Comparison of ENCODE assay signal across 17 cellular contexts in genomic region chr19:18666304-18666703, GRCh38. TPM values are rescaled to one million over a fixed set of nuclear protein-coding genes. Genes with fewer than 3 reads are reported as not detected.
DNase-seq lines count a peak whose midpoint lies in the region; ATAC-seq and TF ChIP-seq lines count a peak whose summit lies in the region.
"Had no signal": no experiment of that assay in that cellular context is flagged by ENCODE, and none has a peak within 500 bp of the region (broad histone marks: within the 10 kb centered on the region; RNA-seq: fewer than 3 reads in every experiment).

No MANE protein-coding gene starts in this region.

- no peaks in the 10 kb centered on the region for H3K9me3 ChIP-seq in ascending aorta
- H3K9me3 ChIP-seq in muscle layer of colon (ENCODE audit: low read length) = no peaks in the 10 kb centered on the region
- no peaks in the 10 kb centered on the region for H3K9me3 ChIP-seq in body of pancreas
- no peaks in the 10 kb centered on the region for H3K9me3 ChIP-seq in Peyer's patch

- H3K36me3 ChIP-seq in ascending aorta = peaks cover 28 to 33% of the 10 kb centered on the region in 2 donors
- H3K36me3 ChIP-seq in muscle layer of colon (ENCODE audit: insufficient read depth, low read length) = peaks cover 21% of the 10 kb centered on the region
- peaks cover 0 to 22% of the 10 kb centered on the region in 2 donors for H3K36me3 ChIP-seq in body of pancreas (replicated peaks in 1 of 2; ENCODE audit: insufficient read depth in 1 of 2, low read depth in 2 of 2)
- peaks cover 0 to 33% (median 0%) of the 10 kb centered on the region in 3 donors for H3K36me3 ChIP-seq in Peyer's patch

- H3K4me3 Mint-ChIP-seq in activated T-cell treated with anti-CD3 and anti-CD28 coated beads, Interleukin-2, amount 50 U/mL, for 4 hours = no peak overlapping the region
- H3K4me3 Mint-ChIP-seq: CD4-positive, alpha-beta memory T cell had no signal

- H3K4me1 ChIP-seq in ascending aorta (peaks cover 12 to 36% of the 10 kb centered on the region in 2 donors), muscle layer of colon (ENCODE audit: insufficient read depth, low read length) (peaks cover 17% of the 10 kb centered on the region), body of pancreas (no peaks in the 10 kb centered on the region), Peyer's patch (no peaks in the 10 kb centered on the region)

- H3K27me3 ChIP-seq in ascending aorta (no peaks in the 10 kb centered on the region), muscle layer of colon (ENCODE audit: control insufficient read depth in 1 of 2, insufficient read depth in 2 of 2, low read length in 2 of 2) (no peaks in the 10 kb centered on the region), body of pancreas (no peaks in the 10 kb centered on the region), Peyer's patch (no peaks in the 10 kb centered on the region)

- intact Hi-C loops in ascending aorta (cut with DNase I) = loop anchor here (10.0 kb wide), 1 partner anchor 212 kb away; no protein-coding TSS in a partner anchor
- intact Hi-C loops in body of pancreas (cut with DNase I) = no loop called here

- no peak for ATAC-seq in body of pancreas
- no peak for ATAC-seq in activated T-cell treated with anti-CD3 and anti-CD28 coated beads, Interleukin-2, amount 50 U/mL, for 4 hours

- H3K9ac ChIP-seq in muscle layer of colon (ENCODE audit: low read length) = no peak overlapping the region

- WGBS in body of pancreas, 2 donors = 84 to 87% methylated on average over 5 to 11 of the region's 12 CpGs

- TF ChIP-seq CTCF in GM10266 (IDR thresholded peaks at IDR 0.05; ENCODE audit: control insufficient read depth, insufficient read depth, low read depth, missing control alignments) (no peak), ascending aorta (IDR thresholded peaks at IDR 0.05) (no peak), body of pancreas (IDR thresholded peaks at IDR 0.05) (no peak), Peyer's patch (IDR thresholded peaks at IDR 0.05) (no peak)

- peak; percentile 59 for DNase-seq in GM10266 (ENCODE audit: extremely low spot score)
- DNase-seq in ascending aorta (ENCODE audit: low spot score in 2 of 2) = no peak
- no peak for DNase-seq in body of pancreas
- DNase-seq in Peyer's patch = no peak
- no peak for DNase-seq in activated T-cell treated with anti-CD3 and anti-CD28 coated beads, Interleukin-2, amount 50 U/mL, for 4 hours
- DNase-seq in NCI-H510A treated with DMSO at 0.1 percent for 48 hours (lab: John Stamatoyannopoulos, UW) = no peak
- DNase-seq: AML-193; CD4-positive, alpha-beta memory T cell; DND-41; GF-D8; KBM-7; NCI-H1092 treated with DMSO at 0.1 percent for 48 hours; NCI-H1694 treated with DMSO at 0.1 percent for 48 hours; NCI-H446 treated with DMSO at 0.1 percent for 48 hours; NCI-H82 had no signal

- H3K4me3 ChIP-seq in ascending aorta (peak overlapping the region in 1 of 2 donors; percentile 11), muscle layer of colon (ENCODE audit: low read depth in 1 of 2, low read length in 2 of 2) (no peak overlapping the region), body of pancreas (no peak overlapping the region), Peyer's patch (no peak overlapping the region)

- peaks cover 16% of the 10 kb centered on the region for H3K4me1 Mint-ChIP-seq in activated T-cell treated with anti-CD3 and anti-CD28 coated beads, Interleukin-2, amount 50 U/mL, for 4 hours (ENCODE audit: low read depth)

- TF ChIP-seq POLR2A in body of pancreas (IDR thresholded peaks at IDR 0.05) = no peak
- no peak for TF ChIP-seq POLR2A in Peyer's patch (IDR thresholded peaks at IDR 0.05)

- H3K27ac ChIP-seq in ascending aorta (peak overlapping the region; percentile 94 to 95), muscle layer of colon (ENCODE audit: low read depth, low read length) (peak overlapping the region; percentile 82), temporal lobe (ENCODE audit: low read depth, low read length) (peak overlapping the region; percentile 68), body of pancreas (no peak overlapping the region), Peyer's patch (no peak overlapping the region)

- no peaks in the 10 kb centered on the region for H3K27me3 Mint-ChIP-seq in activated T-cell treated with anti-CD3 and anti-CD28 coated beads, Interleukin-2, amount 50 U/mL, for 4 hours (ENCODE audit: low read depth)
- H3K27me3 Mint-ChIP-seq: CD4-positive, alpha-beta memory T cell had no signal

- H3K36me3 Mint-ChIP-seq in activated T-cell treated with anti-CD3 and anti-CD28 coated beads, Interleukin-2, amount 50 U/mL, for 4 hours (ENCODE audit: insufficient read depth) = peaks cover 11% of the 10 kb centered on the region

- H3K9me3 Mint-ChIP-seq in activated T-cell treated with anti-CD3 and anti-CD28 coated beads, Interleukin-2, amount 50 U/mL, for 4 hours = no peaks in the 10 kb centered on the region
- H3K9me3 Mint-ChIP-seq: CD4-positive, alpha-beta memory T cell had no signal

RNA-seq across cellular contexts. Expression of gene CRTC1, which starts 17.2 kb away (rescaled TPM):
- 10.0 TPM for total RNA-seq in ascending aorta
- total RNA-seq in temporal lobe = 13.3 TPM
- total RNA-seq in body of pancreas = 1 to 10 TPM; 4.9 to 6.5 TPM
- total RNA-seq in Peyer's patch = 10 to 100 TPM in 2 of 4 donors, 1 to 10 TPM in 2; 5.1 to 21.5 (median 9.4) TPM
- 1 to 10 TPM; 7.8 to 9.6 (median 8.9) TPM for total RNA-seq in activated T-cell treated with anti-CD3 and anti-CD28 coated beads, Interleukin-2, amount 50 U/mL, for 4 hours

RNA-seq across cellular contexts. Expression of gene KLHL26, which starts 29.5 kb away (rescaled TPM):
- total RNA-seq in ascending aorta (52.8 TPM), temporal lobe (8.6 TPM), body of pancreas (1 to 10 TPM; 3.6 to 8.9 TPM), Peyer's patch (10 to 100 TPM in 2 of 4 donors, 1 to 10 TPM in 2; 9.9 to 16.0 (median 10.9) TPM)
- 10 to 100 TPM; 14.7 to 20.3 (median 17.0) TPM for total RNA-seq in activated T-cell treated with anti-CD3 and anti-CD28 coated beads, Interleukin-2, amount 50 U/mL, for 4 hours

RNA-seq across cellular contexts. Expression of gene TMEM59L, which starts 53.6 kb away (rescaled TPM):
- not detected for total RNA-seq in ascending aorta
- total RNA-seq in temporal lobe = 42.0 TPM
- 1 to 10 TPM in 1 of 2 donors, under 1 TPM in 1; 0.66 to 2.1 TPM for total RNA-seq in body of pancreas
- total RNA-seq in Peyer's patch = 1 to 10 TPM in 2 of 4 donors, under 1 TPM in 1, not detected in 1; 0.70 to 2.0 (median 1.7) TPM
- total RNA-seq in activated T-cell treated with anti-CD3 and anti-CD28 coated beads, Interleukin-2, amount 50 U/mL, for 4 hours = not detected
- total RNA-seq: CD4-positive, alpha-beta memory T cell had no signal

RNA-seq across cellular contexts. Expression of gene CRLF1, which starts 59.7 kb away (rescaled TPM):
- total RNA-seq in ascending aorta (638 TPM), temporal lobe (3.9 TPM), body of pancreas (10 to 100 TPM; 23.3 to 40.2 TPM), Peyer's patch (10 to 100 TPM in 3 of 4 donors, 1 to 10 TPM in 1; 4.0 to 28.9 (median 23.3) TPM)
- under 1 TPM in 2 of 3 donors, not detected in 1; 0.32 to 0.76 TPM for total RNA-seq in activated T-cell treated with anti-CD3 and anti-CD28 coated beads, Interleukin-2, amount 50 U/mL, for 4 hours
- total RNA-seq: CD4-positive, alpha-beta memory T cell had no signal

Comparison
In these comparisons a context has a peak if more than half of its experiments do, and no peak if none do; other contexts are left out.
1. H3K27ac ChIP-seq: peak in ascending aorta (2 of 2), muscle layer of colon (single experiment) and temporal lobe (single experiment); none in body of pancreas (0 of 4) and Peyer's patch (0 of 4).
2. RNA of gene TMEM59L, which starts 53.6 kb away (total RNA-seq): 42.0 TPM in temporal lobe (single experiment); 0.66 to 2.1 TPM in body of pancreas, 0.70 to 2.0 TPM in Peyer's patch, not detected in activated T-cell treated with anti-CD3 and anti-CD28 coated beads, Interleukin-2, amount 50 U/mL, for 4 hours and not detected in ascending aorta (single experiment); every median in the first group is over 10 times any median in the second.